Comparison of ENCODE assay signal across 9 cellular contexts in genomic region chr18:44799422-44800421, GRCh38.
A peak's percentile ranks its signal among the peaks of the same experiment; 100 is the strongest.
DNase-seq lines count a peak whose midpoint lies in the region; ATAC-seq and TF ChIP-seq lines count a peak whose summit lies in the region.
"Had no signal": no experiment of that assay in that cellular context is flagged by ENCODE, and none has a peak within 500 bp of the region (broad histone marks: within the 10 kb centered on the region; RNA-seq: fewer than 3 reads in every experiment).

No MANE protein-coding gene starts in this region.

- DNase-seq in HK-2 (ENCODE audit: unreplicated experiment) (peak; percentile 25), immature natural killer cell (peak; percentile 7 to 30 (median 28)), NCI-H226 (no peak), NCI-H2081 treated with DMSO at 0.1 percent for 48 hours (lab: John Stamatoyannopoulos, UW) (no peak), COLO829 (ENCODE audit: low spot score) (no peak), SK-N-DZ (ENCODE audit: low spot score) (no peak)
- DNase-seq: activated gamma-delta T cell treated with Interleukin-2 at 50 U/mL for 16 hours had no signal

- peaks cover 8 to 28% (median 12%) of the 10 kb centered on the region in 3 donors for H3K36me3 Mint-ChIP-seq in immature natural killer cell

- peaks cover 0 to 2% (median 0%) of the 10 kb centered on the region in 6 donors for H3K9me3 Mint-ChIP-seq in immature natural killer cell

- peak overlapping the region; percentile 17 to 76 (median 66) for H3K27ac Mint-ChIP-seq in immature natural killer cell

- H3K4me1 Mint-ChIP-seq in immature natural killer cell: peaks cover 22 to 37% of the 10 kb centered on the region in 2 donors

- TF ChIP-seq POLR2A in GM18505 (IDR thresholded peaks at IDR 0.05; ENCODE audit: borderline replicate concordance, extremely low read depth, insufficient read depth, insufficient read length): no peak

- peaks cover 0 to 3% (median 0%) of the 10 kb centered on the region in 3 donors for H3K27me3 Mint-ChIP-seq in immature natural killer cell (ENCODE audit: low read depth in 3 of 3)

- ATAC-seq in GM18505 (IDR thresholded peaks at IDR 0.05; ENCODE audit: unreplicated experiment) (peak; percentile 51), GM21529 (IDR thresholded peaks at IDR 0.05; ENCODE audit: unreplicated experiment) (peak; percentile 53)

- peak overlapping the region; percentile 25 to 44 (median 26) for H3K4me3 Mint-ChIP-seq in immature natural killer cell

Comparison
In these comparisons a context has a peak if more than half of its experiments do, and no peak if none do; other contexts are left out.
1. DNase-seq: peak in HK-2 (single experiment) and immature natural killer cell (3 of 3); none in NCI-H226 (single experiment), NCI-H2081 treated with DMSO at 0.1 percent for 48 hours (single experiment), COLO829 (single experiment) and SK-N-DZ (single experiment).